ENCODE assay signal across 15 cellular contexts in genomic region chr2:182504903-182505302, GRCh38.
DNase-seq lines count a peak whose midpoint lies in the region; ATAC-seq, FAIRE-seq and TF ChIP-seq lines count a peak whose summit lies in the region.
"Had no signal": no experiment of that assay in that cellular context is flagged by ENCODE, and none has a peak within 500 bp of the region (broad histone marks: within the 10 kb centered on the region; RNA-seq: fewer than 3 reads in every experiment).

No MANE protein-coding gene starts in this region.

- peak; percentile 38 for FAIRE-seq in HTR-8/SVneo (lab: Jason Lieb, UNC)

- H3K27me3 ChIP-seq in left lung: no peaks in the 10 kb centered on the region
- H3K27me3 ChIP-seq in suprapubic skin: no peaks in the 10 kb centered on the region
- H3K27me3 ChIP-seq in CD4-positive, alpha-beta T cell (ENCODE audit: control insufficient read depth, insufficient read depth, low read length): no peaks in the 10 kb centered on the region
- H3K27me3 ChIP-seq: gastrocnemius medialis had no signal

- POLR2A ChIA-PET in AG04449 (lab: Yijun Ruan, JAX): no interaction called here
- POLR2A ChIA-PET in CD4-positive, alpha-beta T cell (lab: Charles Lee): no interaction called here

- H3K4me1 Mint-ChIP-seq in CD4-positive, alpha-beta T cell (ENCODE audit: low read depth): no peaks in the 10 kb centered on the region
- H3K4me1 Mint-ChIP-seq: B cell had no signal

- H3K27ac Mint-ChIP-seq in CD4-positive, alpha-beta T cell: no peak overlapping the region
- H3K27ac Mint-ChIP-seq: activated CD4-positive, alpha-beta memory T cell treated with anti-CD3 and anti-CD28 coated beads for 36 hours; B cell; T-helper 1 cell treated with Interleukin-12 subunit alpha and Interleukin-12 subunit beta and Interleukin-4 antibody, amounts not matched to agents 30 μg/mL and 1 μg/mL, for 36 hours had no signal

- 72% methylated on average over 2 of the region's 2 CpGs for WGBS in suprapubic skin

- H3K27me3 Mint-ChIP-seq in CD4-positive, alpha-beta T cell: no peaks in the 10 kb centered on the region
- H3K27me3 Mint-ChIP-seq: activated CD4-positive, alpha-beta memory T cell treated with anti-CD3 and anti-CD28 coated beads for 36 hours; B cell had no signal

- H3K27ac ChIP-seq in left lung (no peak overlapping the region), suprapubic skin (no peak overlapping the region)
- H3K27ac ChIP-seq in CD4-positive, alpha-beta T cell (ENCODE audit: low read depth, low read length): no peak overlapping the region
- H3K27ac ChIP-seq: gastrocnemius medialis, KMS-11 had no signal

- no peaks in the 10 kb centered on the region for H3K36me3 ChIP-seq in left lung
- no peaks in the 10 kb centered on the region for H3K36me3 ChIP-seq in suprapubic skin
- H3K36me3 ChIP-seq: gastrocnemius medialis had no signal

- intact Hi-C loops in left lung (cut with DNase I): no loop called here
- intact Hi-C loops in CD4-positive, alpha-beta T cell (cut with DNase I, micrococcal nuclease): no loop called here

- H3K4me3 ChIP-seq in AG04449 (ENCODE audit: low read depth, low read length): no peak overlapping the region
- H3K4me3 ChIP-seq in left lung: no peak overlapping the region
- no peak overlapping the region for H3K4me3 ChIP-seq in suprapubic skin
- H3K4me3 ChIP-seq: gastrocnemius medialis had no signal

- peak; percentile 49 for DNase-seq in AG04449 (ENCODE audit: low read depth, low spot score)
- DNase-seq in HTR-8/SVneo (ENCODE audit: insufficient read length, low spot score): peak; percentile 11
- peak; percentile 75 for DNase-seq in dedifferentiated amniotic fluid mesenchymal stem cell (ENCODE audit: extremely low spot score)
- DNase-seq in left lung: no peak
- no peak for DNase-seq in suprapubic skin (ENCODE audit: low spot score in 2 of 2)
- no peak for DNase-seq in CD4-positive, alpha-beta T cell
- DNase-seq: activated CD4-positive, alpha-beta memory T cell treated with anti-CD3 and anti-CD28 coated beads for 36 hours; gastrocnemius medialis; nucleus accumbens had no signal

- CTCF ChIA-PET in AG04449 (lab: Yijun Ruan, JAX): no interaction called here
- CTCF ChIA-PET in CD4-positive, alpha-beta T cell (lab: Charles Lee): no interaction called here

- H3K36me3 Mint-ChIP-seq in CD4-positive, alpha-beta T cell (ENCODE audit: low read depth): no peaks in the 10 kb centered on the region
- H3K36me3 Mint-ChIP-seq: activated CD4-positive, alpha-beta memory T cell treated with anti-CD3 and anti-CD28 coated beads for 36 hours had no signal

- H3K4me1 ChIP-seq in left lung: no peaks in the 10 kb centered on the region
- H3K4me1 ChIP-seq in suprapubic skin: no peaks in the 10 kb centered on the region
- H3K4me1 ChIP-seq: gastrocnemius medialis had no signal

- TF ChIP-seq CTCF in AG04449 (IDR thresholded peaks at IDR 0.05; ENCODE audit: insufficient read depth, low read length, missing control alignments) (no peak), left lung (IDR thresholded peaks at IDR 0.05) (no peak), suprapubic skin (IDR thresholded peaks at IDR 0.05) (no peak)
- no peak for TF ChIP-seq CTCF in CD4-positive, alpha-beta T cell (IDR thresholded peaks at IDR 0.05)

- H3K9me3 ChIP-seq in left lung (no peaks in the 10 kb centered on the region), suprapubic skin (no peaks in the 10 kb centered on the region)
- no peaks in the 10 kb centered on the region for H3K9me3 ChIP-seq in CD4-positive, alpha-beta T cell (ENCODE audit: control insufficient read depth, low read length)
- H3K9me3 ChIP-seq: gastrocnemius medialis had no signal

- H3K4me3 Mint-ChIP-seq in CD4-positive, alpha-beta T cell: no peak overlapping the region
- H3K4me3 Mint-ChIP-seq: activated CD4-positive, alpha-beta memory T cell treated with anti-CD3 and anti-CD28 coated beads for 36 hours; B cell; T-helper 1 cell treated with Interleukin-12 subunit alpha and Interleukin-12 subunit beta and Interleukin-4 antibody, amounts not matched to agents 30 μg/mL and 1 μg/mL, for 36 hours had no signal

- no peak for TF ChIP-seq POLR2A in suprapubic skin (IDR thresholded peaks at IDR 0.05)

- H3K9me3 Mint-ChIP-seq in CD4-positive, alpha-beta T cell: no peaks in the 10 kb centered on the region
- H3K9me3 Mint-ChIP-seq: activated CD4-positive, alpha-beta memory T cell treated with anti-CD3 and anti-CD28 coated beads for 36 hours; T-helper 1 cell treated with Interleukin-12 subunit alpha and Interleukin-12 subunit beta and Interleukin-4 antibody, amounts not matched to agents 30 μg/mL and 1 μg/mL, for 36 hours had no signal

- peak; percentile 54 for ATAC-seq in left lung
- no peak for ATAC-seq in HG03139 (IDR thresholded peaks at IDR 0.05; ENCODE audit: unreplicated experiment)
- no peak for ATAC-seq in HG03280 (IDR thresholded peaks at IDR 0.05; ENCODE audit: unreplicated experiment)
- ATAC-seq in CD4-positive, alpha-beta T cell (ENCODE audit: poor library complexity): no peak
- ATAC-seq: gastrocnemius medialis, left lobe of liver had no signal

- no peak for TF ChIP-seq EP300 in suprapubic skin (IDR thresholded peaks at IDR 0.05)

Comparison
In these comparisons a context has a peak if more than half of its experiments do, and no peak if none do; other contexts are left out.
1. DNase-seq: peak in AG04449 (single experiment), HTR-8/SVneo (single experiment) and dedifferentiated amniotic fluid mesenchymal stem cell (single experiment); none in left lung (0 of 2), suprapubic skin (0 of 2) and CD4-positive, alpha-beta T cell (0 of 10).